Comparison of ENCODE assay signal across 8 cellular contexts in the genomic region with DNA sequence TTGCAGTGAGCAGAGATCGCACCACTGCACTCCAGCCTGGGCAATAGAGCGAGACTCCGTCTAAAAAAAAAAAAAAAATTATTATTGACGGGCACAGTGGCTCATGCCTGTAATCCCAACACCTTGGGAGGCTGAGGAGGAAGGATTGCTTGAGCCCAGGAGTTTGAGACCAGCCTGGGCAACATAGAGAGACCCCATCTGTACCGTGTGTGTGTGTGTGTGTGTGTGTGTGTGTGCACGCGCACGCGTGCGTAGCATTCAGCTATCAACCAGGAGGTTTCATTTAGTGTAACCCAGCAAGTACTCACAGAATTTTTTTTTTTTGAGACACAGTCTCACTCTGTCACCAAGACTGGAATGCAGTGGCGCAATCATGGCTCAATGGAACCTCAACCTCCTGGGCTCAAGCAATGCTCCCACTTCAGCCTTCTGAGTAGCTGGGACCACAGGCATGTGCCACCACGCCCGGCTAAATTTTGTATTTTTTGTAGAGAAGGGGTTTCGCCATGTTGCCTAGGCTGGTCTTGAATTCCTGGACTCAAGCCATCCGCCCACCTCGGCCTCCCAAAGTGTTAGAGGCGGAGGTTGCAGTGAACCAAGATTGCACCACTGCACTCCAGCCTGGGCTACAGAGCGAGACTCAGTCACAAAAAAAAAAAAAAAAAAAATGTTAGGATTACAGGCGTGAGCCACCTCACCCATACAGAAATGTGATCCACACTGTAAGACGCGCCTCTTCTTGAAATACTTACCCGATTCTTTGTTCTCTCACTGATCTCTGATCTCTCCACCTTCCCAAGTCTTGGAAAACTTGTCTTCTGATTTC. TPM values are rescaled to one million over a fixed set of nuclear protein-coding genes. Genes with fewer than 3 reads are reported as not detected.
DNase-seq lines count a peak whose midpoint lies in the region; ATAC-seq and TF ChIP-seq lines count a peak whose summit lies in the region.
"Not testable (repeated sequence)": the region's sequence is repeated elsewhere in the genome, so short reads cannot be mapped to it uniquely, and the experiment has no call there.

No MANE protein-coding gene starts in this region.

- H3K4me3 ChIP-seq in BLaER1, neural progenitor cell, stomach: not testable (repeated sequence)
- peak overlapping the region; percentile 64 to 66 for H3K4me3 ChIP-seq in ascending aorta

- peak overlapping the region; percentile 88 for H3K4me2 ChIP-seq in BLaER1
- H3K4me2 ChIP-seq in neural progenitor cell, result peak overlapping the region; percentile 97

- not testable (repeated sequence) for H3K27me3 Mint-ChIP-seq in neural progenitor cell (ENCODE audit: insufficient read depth, low read depth)

- H3K4me3 Mint-ChIP-seq in neural progenitor cell, result peak overlapping the region; percentile 43

- TF ChIP-seq POLR2A in stomach (IDR thresholded peaks at IDR 0.05), result not testable (repeated sequence)

- H3K79me2 ChIP-seq in neural progenitor cell (ENCODE audit: low read depth), result not testable (repeated sequence)

- TF ChIP-seq CTCF in ascending aorta (IDR thresholded peaks at IDR 0.05); neural progenitor cell (IDR thresholded peaks at IDR 0.05); stomach (IDR thresholded peaks at IDR 0.05): not testable (repeated sequence)

- not testable (repeated sequence) for H3K27ac ChIP-seq in BLaER1, neural progenitor cell
- H3K27ac ChIP-seq in ascending aorta, result peak overlapping the region; percentile 84 to 99
- peak overlapping the region in 4 of 5 donors; percentile 91 to 98 (median 95) for H3K27ac ChIP-seq in stomach

- TF ChIP-seq EP300 in stomach (IDR thresholded peaks at IDR 0.05), result not testable (repeated sequence)

- ATAC-seq in esophagus mucosa, result peak; percentile 46

- intact Hi-C loops in ascending aorta (cut with DNase I), result loop anchor here (5.0 kb wide), 1 partner anchor 331 kb away; no protein-coding TSS in a partner anchor
- intact Hi-C loops in stomach (cut with DNase I; ENCODE audit: low total_unique reads), result not testable (repeated sequence)

- H3K9me3 Mint-ChIP-seq in neural progenitor cell, result not testable (repeated sequence)

- not testable (repeated sequence) for H3K9ac ChIP-seq in BLaER1, neural progenitor cell

- peaks cover 30% of the 10 kb centered on the region for H3K4me1 Mint-ChIP-seq in neural progenitor cell

- H3K9me3 ChIP-seq in BLaER1; ascending aorta; neural progenitor cell (ENCODE audit: low read depth); stomach: not testable (repeated sequence)

- DNase-seq in HK-2 (ENCODE audit: unreplicated experiment) (peak; percentile 34), RPMI7951 (ENCODE audit: low read depth) (peak; percentile 62), kidney tubule cell (ENCODE audit: low spot score) (peak; percentile 63)
- DNase-seq in ascending aorta (ENCODE audit: low spot score in 2 of 2); neural progenitor cell (ENCODE audit: low spot score); stomach: not testable (repeated sequence)

- H3K36me3 Mint-ChIP-seq in neural progenitor cell, result not testable (repeated sequence)

- H3K27me3 ChIP-seq in BLaER1, ascending aorta, neural progenitor cell, stomach: not testable (repeated sequence)

- not testable (repeated sequence) for H4K20me1 ChIP-seq in BLaER1; neural progenitor cell (ENCODE audit: low read depth)

- H2AFZ ChIP-seq in neural progenitor cell (replicated peaks), result not testable (repeated sequence)

- not testable (repeated sequence) for H3K27ac Mint-ChIP-seq in neural progenitor cell

- H3F3A ChIP-seq in neural progenitor cell (ENCODE audit: low read depth), result peaks cover 10% of the 10 kb centered on the region

- 86 to 93% (median 89%) methylated on average over 20 to 22 of the region's 22 CpGs for WGBS in stomach, 5 donors

- H3K4me1 ChIP-seq in BLaER1 (peaks cover 18% of the 10 kb centered on the region), ascending aorta (peaks cover 3 to 14% of the 10 kb centered on the region in 2 donors), stomach (peaks cover 11 to 35% (median 24%) of the 10 kb centered on the region in 4 donors)
- not testable (repeated sequence) for H3K4me1 ChIP-seq in neural progenitor cell

- H3K36me3 ChIP-seq in BLaER1, ascending aorta, neural progenitor cell, stomach: not testable (repeated sequence)

RNA-seq across cellular contexts. Expression of gene IMPA2, which starts 35.3 kb away (rescaled TPM):
- total RNA-seq in RPMI7951 (2014; rRNA removed; shearing (Covaris generic)), result 10.0 and 10.2 TPM in 2 replicates
- total RNA-seq in ascending aorta (43.4 TPM), esophagus mucosa (140 TPM), neural progenitor cell (ENCODE audit: low replicate concordance) (41.9 and 85.3 TPM in 2 replicates), stomach (100 to 1,000 TPM in 3 of 5 donors, 10 to 100 TPM in 2; 75.2 to 263 (median 138) TPM)
- polyA plus RNA-seq in stomach, result 10 to 100 TPM; 61.0 to 79.9 (median 64.5) TPM

RNA-seq across cellular contexts. Expression of gene MPPE1, which starts 37.9 kb away (rescaled TPM):
- 13.8 and 18.7 TPM in 2 replicates for total RNA-seq in RPMI7951 (2014; rRNA removed; shearing (Covaris generic))
- total RNA-seq in ascending aorta (18.9 TPM), esophagus mucosa (25.7 TPM), neural progenitor cell (ENCODE audit: low replicate concordance) (12.2 and 17.3 TPM in 2 replicates), stomach (10 to 100 TPM; 15.2 to 82.0 (median 53.8) TPM)
- 10 to 100 TPM; 17.3 to 20.6 (median 19.6) TPM for polyA plus RNA-seq in stomach
